13 cellular contexts compared by ENCODE assay signal in the genomic region with DNA sequence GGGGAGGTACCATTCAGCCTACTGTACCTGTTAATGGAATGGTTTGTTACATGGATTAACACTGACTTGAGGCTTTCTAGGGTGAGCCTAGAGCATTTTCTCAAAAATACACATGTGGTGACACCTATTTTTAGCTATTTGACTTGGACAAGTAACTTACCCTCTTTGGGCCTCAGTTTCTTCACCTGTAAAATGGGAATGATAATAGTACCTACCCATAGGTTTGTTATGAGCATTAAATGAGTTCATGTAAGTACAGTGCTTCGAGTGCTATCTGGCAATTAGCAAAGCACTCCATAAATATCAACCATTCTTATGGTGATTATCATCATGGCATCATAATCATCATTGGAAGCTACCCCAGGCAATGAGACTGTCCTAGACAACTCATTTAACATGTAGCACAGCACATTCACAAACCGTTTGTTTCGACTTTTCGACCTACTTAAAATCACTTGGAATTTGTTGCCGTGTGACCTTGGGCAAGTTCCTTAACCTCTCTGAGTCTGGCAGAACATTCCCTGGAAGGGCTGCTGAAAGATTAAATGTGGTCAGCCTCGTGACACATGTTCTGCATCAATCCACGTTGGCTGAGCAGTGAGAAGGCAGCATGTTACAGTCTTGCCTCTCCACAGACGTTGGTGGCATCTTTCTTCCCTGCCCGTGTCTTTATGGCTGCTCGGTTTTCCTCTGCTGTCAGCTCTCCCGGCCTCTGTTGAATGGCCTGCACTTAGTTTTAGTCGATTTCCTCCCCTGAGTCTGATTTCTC.
DNase-seq lines count a peak whose midpoint lies in the region; ATAC-seq and TF ChIP-seq lines count a peak whose summit lies in the region.
"Had no signal": no experiment of that assay in that cellular context is flagged by ENCODE, and none has a peak within 500 bp of the region (broad histone marks: within the 10 kb centered on the region; RNA-seq: fewer than 3 reads in every experiment).

No MANE protein-coding gene starts in this region.

- in situ Hi-C loops in gastrocnemius medialis (cut with MboI; ENCODE audit: low sequenced_read_pairs in 4 of 4): no loop called here

- TF ChIP-seq POLR2A in gastrocnemius medialis (IDR thresholded peaks at IDR 0.05) (no peak), prostate gland (IDR thresholded peaks at IDR 0.05) (no peak)

- H3K9me3 ChIP-seq in CD4-positive, CD25-positive, alpha-beta regulatory T cell (ENCODE audit: control insufficient read depth in 2 of 2, low read length in 2 of 2): no peaks in the 10 kb centered on the region
- H3K9me3 ChIP-seq in gastrocnemius medialis: no peaks in the 10 kb centered on the region
- no peaks in the 10 kb centered on the region for H3K9me3 ChIP-seq in prostate gland
- H3K9me3 ChIP-seq: esophagus squamous epithelium had no signal

- no peaks in the 10 kb centered on the region for H3K27me3 Mint-ChIP-seq in CD4-positive, CD25-positive, alpha-beta regulatory T cell

- H3K27ac ChIP-seq in CD4-positive, CD25-positive, alpha-beta regulatory T cell (ENCODE audit: insufficient read depth, low read length, poor library complexity, severe bottlenecking): peak overlapping the region; percentile 11
- peak overlapping the region in 3 of 4 donors; percentile 57 to 67 (median 59) for H3K27ac ChIP-seq in gastrocnemius medialis
- no peak overlapping the region for H3K27ac ChIP-seq in prostate gland

- H3K27me3 ChIP-seq in CD4-positive, CD25-positive, alpha-beta regulatory T cell (ENCODE audit: control insufficient read depth, insufficient read depth, low read length): no peaks in the 10 kb centered on the region
- H3K27me3 ChIP-seq in gastrocnemius medialis: no peaks in the 10 kb centered on the region
- no peaks in the 10 kb centered on the region for H3K27me3 ChIP-seq in prostate gland (replicated peaks; ENCODE audit: insufficient read depth)
- H3K27me3 ChIP-seq: esophagus squamous epithelium had no signal

- H3K4me3 ChIP-seq in CD4-positive, CD25-positive, alpha-beta regulatory T cell (ENCODE audit: low read depth, low read length): no peak overlapping the region
- H3K4me3 ChIP-seq in fibroblast of villous mesenchyme (ENCODE audit: low read depth, low read length) (no peak overlapping the region), gastrocnemius medialis (no peak overlapping the region), prostate gland (no peak overlapping the region)
- H3K4me3 ChIP-seq: esophagus squamous epithelium had no signal

- ATAC-seq in CD4-positive, CD25-positive, alpha-beta regulatory T cell (ENCODE audit: low read depth in 2 of 2): no peak
- ATAC-seq in gastrocnemius medialis: no peak

- peaks cover 10% of the 10 kb centered on the region for H3K36me3 Mint-ChIP-seq in CD4-positive, CD25-positive, alpha-beta regulatory T cell

- peak overlapping the region; percentile 21 to 70 (median 69) for H3K27ac Mint-ChIP-seq in CD4-positive, CD25-positive, alpha-beta regulatory T cell

- WGBS in prostate gland: 75% methylated on average over 12 of the region's 12 CpGs

- H3K9me3 Mint-ChIP-seq in CD4-positive, CD25-positive, alpha-beta regulatory T cell: no peaks in the 10 kb centered on the region
- H3K9me3 Mint-ChIP-seq: H9 had no signal

- peaks cover 54% of the 10 kb centered on the region for H3K4me1 ChIP-seq in CD4-positive, CD25-positive, alpha-beta regulatory T cell (ENCODE audit: control insufficient read depth, insufficient read depth, low read length, poor library complexity, severe bottlenecking)
- H3K4me1 ChIP-seq in gastrocnemius medialis: peaks cover 14 to 23% of the 10 kb centered on the region in 2 donors
- peaks cover 9% of the 10 kb centered on the region for H3K4me1 ChIP-seq in prostate gland (replicated peaks)

- H3K36me3 ChIP-seq in CD4-positive, CD25-positive, alpha-beta regulatory T cell (ENCODE audit: control insufficient read depth, insufficient read depth, low read length): no peaks in the 10 kb centered on the region
- H3K36me3 ChIP-seq in gastrocnemius medialis: no peaks in the 10 kb centered on the region
- H3K36me3 ChIP-seq in prostate gland: no peaks in the 10 kb centered on the region
- H3K36me3 ChIP-seq: esophagus squamous epithelium had no signal

- H3K4me3 Mint-ChIP-seq in CD4-positive, CD25-positive, alpha-beta regulatory T cell: peak overlapping the region in 2 of 4 donors; percentile 14 to 23
- H3K4me3 Mint-ChIP-seq: H9 had no signal

- DNase-seq in CD4-positive, CD25-positive, alpha-beta regulatory T cell: no peak
- DNase-seq in RPMI7951 (ENCODE audit: low read depth) (peak; percentile 15), fibroblast of villous mesenchyme (ENCODE audit: low read depth) (peak; percentile 82), gastrocnemius medialis (no peak), MV-4-11 (lab: John Stamatoyannopoulos, UW) (no peak), D341Med (ENCODE audit: low spot score) (no peak), prostate gland (ENCODE audit: low spot score) (no peak)
- DNase-seq: activated CD4-positive, CD25-positive, alpha-beta regulatory T cell; amniotic stem cell; esophagus squamous epithelium; H9; NCI-H1436 treated with DMSO at 0.1 percent for 48 hours; stimulated activated CD4-positive, alpha-beta T cell treated with anti-CD3 and anti-CD28 coated beads, Interleukin-4, amount 100 ng/mL, for 4 hours had no signal

- peaks cover 47 to 86% (median 70%) of the 10 kb centered on the region in 4 donors for H3K4me1 Mint-ChIP-seq in CD4-positive, CD25-positive, alpha-beta regulatory T cell

- TF ChIP-seq CTCF in fibroblast of villous mesenchyme (IDR thresholded peaks at IDR 0.05; ENCODE audit: insufficient read depth, low read depth, low read length) (no peak), gastrocnemius medialis (IDR thresholded peaks at IDR 0.05 in 4 of 5, conservative IDR thresholded peaks at IDR 0.05 in 1 of 5) (no peak), prostate gland (IDR thresholded peaks at IDR 0.05) (no peak)

- intact Hi-C loops in gastrocnemius medialis (cut with DNase I; ENCODE audit: low total_unique reads): loop anchor here (2.0 kb wide), 1 partner anchor 17 kb away; no protein-coding TSS in a partner anchor
- intact Hi-C loops in prostate gland (cut with DNase I): no loop called here

Comparison
In these comparisons a context has a peak if more than half of its experiments do, and no peak if none do; other contexts are left out.
1. DNase-seq: peak in RPMI7951 (single experiment) and fibroblast of villous mesenchyme (single experiment); none in CD4-positive, CD25-positive, alpha-beta regulatory T cell (0 of 3), gastrocnemius medialis (0 of 2), MV-4-11 (single experiment), D341Med (single experiment) and prostate gland (single experiment).
2. H3K27ac ChIP-seq: peak in CD4-positive, CD25-positive, alpha-beta regulatory T cell (single experiment) and gastrocnemius medialis (3 of 4); none in prostate gland (0 of 2).